ENCODE assay signal across 1 cellular context in the genomic region with DNA sequence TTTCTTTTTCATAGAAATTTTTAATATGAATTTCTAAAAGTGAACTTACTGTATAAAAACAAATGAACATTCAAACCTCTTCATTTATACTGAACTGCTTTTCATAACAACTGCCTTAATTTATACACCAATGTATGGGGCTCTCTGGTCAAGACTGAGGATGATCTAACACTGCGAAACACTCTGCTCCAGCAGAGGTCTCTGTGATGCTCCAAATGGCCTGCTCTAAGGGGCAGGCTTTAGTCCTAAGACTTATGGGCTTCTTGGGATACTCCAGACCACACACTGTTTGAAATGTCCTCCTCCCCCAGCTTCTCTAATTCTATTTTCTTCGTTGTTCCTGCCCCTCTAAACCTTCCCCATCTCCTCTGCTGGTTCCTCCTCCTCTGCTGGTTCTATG.
A peak's percentile ranks its signal among the peaks of the same experiment; 100 is the strongest.
TF ChIP-seq lines count a peak whose summit lies in the region.

No MANE protein-coding gene starts in this region.

TF ChIP-seq in HepG2, 621 proteins besides CTCF, POLR2A, EP300 and RAD21 (continued from another document):
- TF ChIP-seq SMC3 (IDR thresholded peaks at IDR 0.05; ENCODE audit: low read length): peak; percentile 40; the same call in 1 of the 2 replicates
